ENCODE assay signal across 8 cellular contexts in the genomic region with DNA sequence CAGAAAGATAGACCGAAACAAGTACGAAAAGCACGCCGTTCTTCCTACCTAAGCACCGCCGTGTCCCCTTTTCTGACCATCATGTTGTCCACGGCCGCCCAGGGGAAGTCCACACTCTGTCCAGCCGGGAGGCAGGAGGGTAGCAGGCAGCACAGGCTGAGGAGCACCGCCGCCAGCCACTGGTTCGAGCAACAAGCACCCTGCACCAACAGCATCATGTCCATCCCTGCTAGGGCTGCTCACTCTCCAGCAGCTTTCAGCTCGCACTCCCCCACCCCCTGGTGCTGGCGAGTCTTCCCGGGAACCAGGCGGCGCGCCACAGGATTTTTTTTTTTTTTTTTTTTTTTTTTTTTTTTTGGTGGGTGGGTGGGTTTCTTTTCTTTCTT. TPM values are rescaled to one million over a fixed set of nuclear protein-coding genes. Genes with fewer than 3 reads are reported as not detected.
A peak's percentile ranks its signal among the peaks of the same experiment; 100 is the strongest.
DNase-seq lines count a peak whose midpoint lies in the region; ATAC-seq, FAIRE-seq and TF ChIP-seq lines count a peak whose summit lies in the region.

A gene (minus strand): TSS at position 269 of the 386 bp plus-strand sequence.

- intact Hi-C loops in Right ventricle myocardium inferior (cut with DNase I) (loop anchor here (10.0 kb wide), 2 partner anchors 157 to 427 kb away; no protein-coding TSS in a partner anchor), cardiac septum (cut with DNase I) (no loop called here)

- in situ Hi-C loops in KBM-7 (cut with MboI; ENCODE audit: low pct_unique_long_range_greater_than_20kb, low sequenced_read_pairs) = no loop called here

- H3K4me3 Mint-ChIP-seq in chondrocyte (ENCODE audit: unreplicated experiment) = no peak within 1 kb of the TSS

- H3K9me3 Mint-ChIP-seq in chondrocyte (ENCODE audit: low read depth) = no peaks in the 10 kb centered on the region

- DNase-seq in Right ventricle myocardium inferior (ENCODE audit: missing footprints) (peak; percentile 71), cardiac septum (ENCODE audit: low spot score) (no peak), OCI-M1 (lab: John Stamatoyannopoulos, UW) (peak; percentile 59), chondrocyte (ENCODE audit: low spot score) (peak; percentile 91), kidney tubule cell (ENCODE audit: low spot score) (peak; percentile 67), small intestine (no peak), KBM-7 (no peak)

- H3K9me3 ChIP-seq in small intestine (ENCODE audit: control insufficient read depth, low read depth) = no peaks in the 10 kb centered on the region

- H3K36me3 ChIP-seq in small intestine (ENCODE audit: control insufficient read depth in 2 of 2, insufficient read depth in 2 of 2, low read length in 2 of 2) = no peaks in the 10 kb centered on the region

- H3K36me3 Mint-ChIP-seq in chondrocyte (ENCODE audit: low read depth) = no peaks in the 10 kb centered on the region

- no peak for TF ChIP-seq CTCF in chondrocyte (IDR thresholded peaks at IDR 0.05)

- 1 to 7% (median 3%) methylated on average over 12 to 18 of the region's 18 CpGs for WGBS in small intestine, 3 donors

- ATAC-seq in Right ventricle myocardium inferior (peak; percentile 57), HG02938 (IDR thresholded peaks at IDR 0.05; ENCODE audit: unreplicated experiment) (no peak)

- H3K27ac ChIP-seq in small intestine (ENCODE audit: low read depth in 1 of 2, low read length in 1 of 2) = peak within 1 kb of the TSS in 1 of 2 donors; percentile 90

- peaks cover 0 to 2% of the 10 kb centered on the region in 2 donors for H3K27me3 ChIP-seq in small intestine (ENCODE audit: control insufficient read depth in 2 of 2, insufficient read depth in 2 of 2, low read length in 2 of 2)

- peak within 1 kb of the TSS; percentile 51 to 64 for H3K4me3 ChIP-seq in small intestine (ENCODE audit: low read depth in 1 of 2, low read length in 2 of 2)

- no peaks in the 10 kb centered on the region for H3K27me3 Mint-ChIP-seq in chondrocyte (ENCODE audit: low read depth)

- H3K4me1 ChIP-seq in small intestine (ENCODE audit: control insufficient read depth in 2 of 2, insufficient read depth in 1 of 2, low read depth in 1 of 2, low read length in 1 of 2) = no peaks in the 10 kb centered on the region

- H3K27ac Mint-ChIP-seq in chondrocyte (ENCODE audit: unreplicated experiment) = peak within 1 kb of the TSS; percentile 70

- peaks cover 22% of the 10 kb centered on the region for H3K4me1 Mint-ChIP-seq in chondrocyte (ENCODE audit: low read depth)

- no peak for FAIRE-seq in small intestine (lab: Jason Lieb, UNC)

RNA-seq across cellular contexts. Expression of the gene that starts here (rescaled TPM):
- total RNA-seq in Right ventricle myocardium inferior = 15.2 TPM
- total RNA-seq in cardiac septum = 5.2 TPM
- 6.4 to 9.0 TPM (median 7.7 TPM) in 3 replicates for total RNA-seq in chondrocyte
- 1 to 10 TPM in 1 of 3 donors, under 1 TPM in 1, not detected in 1; 0.27 to 5.4 TPM for polyA plus RNA-seq in small intestine

Comparison
In these comparisons a context has a peak if more than half of its experiments do, and no peak if none do; other contexts are left out.
1. DNase-seq: peak in Right ventricle myocardium inferior (single experiment), OCI-M1 (single experiment), chondrocyte (single experiment) and kidney tubule cell (single experiment); none in cardiac septum (single experiment), small intestine (single experiment) and KBM-7 (single experiment).